ENCODE assay signal across 9 cellular contexts in genomic region chr12:64018524-64018923, GRCh38.
"Had no signal": no experiment of that assay in that cellular context is flagged by ENCODE, and none has a peak within 500 bp of the region (broad histone marks: within the 10 kb centered on the region; RNA-seq: fewer than 3 reads in every experiment).

No MANE protein-coding gene starts in this region.

- H3K4me3 ChIP-seq: GM23338, K562 had no signal

- H3K9me3 Mint-ChIP-seq: GM23338, H9 had no signal

- DNase-seq: H9, HCEC 1CT, IMR-90, KG1 had no signal

- FAIRE-seq: H1, H54, HTR-8/SVneo, K562 had no signal

- H3K4me2 ChIP-seq: GM23338 had no signal

- H3K27ac Mint-ChIP-seq: GM23338, H9 had no signal

- H3K4me3 Mint-ChIP-seq: GM23338, H9 had no signal

- ATAC-seq: GM23338, K562 had no signal

- H2AFZ ChIP-seq: GM23338 had no signal
